ENCODE assay signal across 10 cellular contexts in the genomic region with DNA sequence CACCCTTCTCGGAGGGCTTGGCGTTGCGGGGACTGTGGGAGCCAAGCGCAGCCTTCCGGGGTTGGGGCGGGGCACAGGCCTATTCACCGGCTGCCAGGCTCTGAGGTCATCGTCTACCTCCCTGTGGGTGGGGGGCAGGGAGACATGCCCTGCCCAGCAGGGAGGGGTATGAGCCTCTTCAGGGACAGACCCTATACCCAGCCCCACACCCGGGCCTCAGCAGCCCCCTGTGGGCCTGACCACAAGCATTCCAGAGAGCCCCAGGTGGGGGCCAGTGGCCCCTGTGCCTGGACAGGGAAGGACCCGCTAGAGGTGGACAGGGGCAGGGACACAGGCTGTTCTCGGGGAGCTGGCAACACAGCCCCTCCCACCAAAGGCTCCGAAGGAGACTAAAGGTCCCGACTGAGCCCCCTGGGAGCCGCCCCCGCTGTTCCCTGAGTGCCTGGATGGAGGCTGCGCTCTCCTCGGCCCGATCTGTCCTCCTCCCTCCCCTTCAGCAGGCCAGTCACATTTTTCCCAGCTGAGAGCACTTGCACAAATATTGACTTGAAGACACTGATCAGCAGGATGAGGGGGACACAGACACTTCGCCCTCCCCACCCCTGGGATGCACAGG. TPM values are rescaled to one million over a fixed set of nuclear protein-coding genes. Genes with fewer than 3 reads are reported as not detected.
A peak's percentile ranks its signal among the peaks of the same experiment; 100 is the strongest.
DNase-seq lines count a peak whose midpoint lies in the region; ATAC-seq and TF ChIP-seq lines count a peak whose summit lies in the region.
"Had no signal": no experiment of that assay in that cellular context is flagged by ENCODE, and none has a peak within 500 bp of the region (broad histone marks: within the 10 kb centered on the region; RNA-seq: fewer than 3 reads in every experiment).

No MANE protein-coding gene starts in this region.

- H3K36me3 ChIP-seq in SK-N-SH (replicated peaks in 1 of 2; ENCODE audit: control insufficient read depth in 1 of 2, insufficient read depth in 2 of 2, low read length in 1 of 2) (peaks cover 0 to 12% of the 10 kb centered on the region in 2 experiments), muscle layer of colon (ENCODE audit: insufficient read depth, low read length) (peaks cover 9% of the 10 kb centered on the region), aorta (ENCODE audit: control insufficient read depth in 1 of 2, insufficient read depth in 2 of 2, low read length in 1 of 2) (no peaks in the 10 kb centered on the region)

- H3K4me2 ChIP-seq in SK-N-SH = peak overlapping the region; percentile 74

- H3K9me3 ChIP-seq in SK-N-SH = no peaks in the 10 kb centered on the region
- H3K9me3 ChIP-seq in muscle layer of colon (ENCODE audit: low read length) = no peaks in the 10 kb centered on the region
- H3K9me3 ChIP-seq in aorta (ENCODE audit: control insufficient read depth, low read length) = no peaks in the 10 kb centered on the region

- no peaks in the 10 kb centered on the region for H3K27me3 ChIP-seq in SK-N-SH (ENCODE audit: insufficient read depth)
- H3K27me3 ChIP-seq in muscle layer of colon (ENCODE audit: control insufficient read depth in 1 of 2, insufficient read depth in 2 of 2, low read length in 2 of 2) = no peaks in the 10 kb centered on the region
- no peaks in the 10 kb centered on the region for H3K27me3 ChIP-seq in aorta (ENCODE audit: control insufficient read depth in 1 of 2, insufficient read depth in 2 of 2, low read length in 1 of 2)

- H3K9ac ChIP-seq in SK-N-SH = peak overlapping the region; percentile 43; the same call in 1 of the 2 replicates
- H3K9ac ChIP-seq in muscle layer of colon (ENCODE audit: low read length) = peak overlapping the region; percentile 71

- intact Hi-C loops in aorta (cut with DNase I) = no loop called here

- no peak for TF ChIP-seq EP300 in SK-N-SH (IDR thresholded peaks at IDR 0.05; ENCODE audit: borderline replicate concordance in 1 of 2, low read depth in 1 of 2, low read length in 1 of 2)

- no peak for TF ChIP-seq CTCF in SK-N-SH (IDR thresholded peaks at IDR 0.05)
- TF ChIP-seq CTCF in epithelial cell of proximal tubule (conservative IDR thresholded peaks at IDR 0.05; ENCODE audit: low read depth, low read length) = no peak

- CTCF ChIA-PET in SK-N-SH (lab: Yijun Ruan, JAX) = interaction anchor here (0.8 to 5.5 kb wide), 5 partner anchors 9 to 31 kb away, joined by 3 to 43 read pairs (median 15); no protein-coding TSS in a partner anchor

- H3K27ac ChIP-seq in SK-N-SH (ENCODE audit: low read depth in 2 of 2, low read length in 1 of 2) = peak overlapping the region; percentile 62 to 92
- H3K27ac ChIP-seq in muscle layer of colon (ENCODE audit: low read depth, low read length) = peak overlapping the region; percentile 82
- H3K27ac ChIP-seq in aorta (ENCODE audit: low read depth in 1 of 2, low read length in 2 of 2) = peak overlapping the region; percentile 77 to 94

- H3K4me1 ChIP-seq in SK-N-SH (ENCODE audit: control insufficient read depth in 1 of 2, insufficient read depth in 2 of 2, low read depth in 1 of 2, low read length in 1 of 2) = peaks cover 29 to 82% of the 10 kb centered on the region in 2 experiments; a peak in 3 of 4 replicates
- H3K4me1 ChIP-seq in muscle layer of colon (ENCODE audit: insufficient read depth, low read length) = peaks cover 68% of the 10 kb centered on the region
- no peaks in the 10 kb centered on the region for H3K4me1 ChIP-seq in aorta (ENCODE audit: control insufficient read depth in 1 of 2, insufficient read depth in 2 of 2, low read length in 2 of 2)

- peaks cover 11% of the 10 kb centered on the region; the same call in 1 of the 2 replicates for H3K79me2 ChIP-seq in SK-N-SH (ENCODE audit: insufficient read depth)

- TF ChIP-seq RAD21 in SK-N-SH (IDR thresholded peaks at IDR 0.05; ENCODE audit: low read length) = no peak

- H3F3A ChIP-seq in SK-N-SH (replicated peaks; ENCODE audit: insufficient read depth) = peaks cover 3% of the 10 kb centered on the region

- no peaks in the 10 kb centered on the region for H3K9me2 ChIP-seq in SK-N-SH

- POLR2A ChIA-PET in SK-N-SH (lab: Yijun Ruan, JAX) = interaction anchor here (0.6 kb wide), 1 partner anchor 416 kb away, joined by 3 read pairs; no protein-coding TSS in a partner anchor

- no peak overlapping the region for H2AFZ ChIP-seq in SK-N-SH (ENCODE audit: low read depth)

- no peak overlapping the region for H3K4me3 ChIP-seq in SK-N-SH (ENCODE audit: low read depth in 2 of 2, low read length in 1 of 2)
- H3K4me3 ChIP-seq in epithelial cell of proximal tubule (ENCODE audit: low read depth, low read length) = peak overlapping the region; percentile 30
- H3K4me3 ChIP-seq in muscle layer of colon (ENCODE audit: low read depth in 1 of 2, low read length in 2 of 2) = peak overlapping the region in 1 of 2 donors; percentile 41
- no peak overlapping the region for H3K4me3 ChIP-seq in aorta (ENCODE audit: low read length in 2 of 2)

- 100% methylated on average over 1 of the region's 19 CpGs for WGBS in SK-N-SH (ENCODE audit: low lambda C conversion rate)
- WGBS in aorta, 2 donors = 3 to 8% methylated on average over 19 of the region's 19 CpGs

- DNase-seq in SK-N-SH = no peak
- no peak for DNase-seq in epithelial cell of proximal tubule (ENCODE audit: low read depth)
- DNase-seq in aorta = peak; percentile 81 to 93
- no peak for DNase-seq in RPMI8226
- DNase-seq in NCI-H187 treated with DMSO at 0.1 percent for 48 hours (lab: John Stamatoyannopoulos, UW) = no peak
- DNase-seq: activated CD8-positive, alpha-beta memory T cell treated with anti-CD3 and anti-CD28 coated beads, Interleukin-2, amount 50 U/mL, for 4 hours; NCI-H1694 had no signal

- no peak for ATAC-seq in SK-N-SH treated with all-trans-retinoic acid at 6 μM for 48 hours
- peak; percentile 47 for ATAC-seq in aorta (ENCODE audit: low FRiP score)
- ATAC-seq in GM18907 (IDR thresholded peaks at IDR 0.05; ENCODE audit: unreplicated experiment) = no peak

- peaks cover 14% of the 10 kb centered on the region; the same call in 1 of the 2 replicates for H4K20me1 ChIP-seq in SK-N-SH (ENCODE audit: insufficient read depth)

TF ChIP-seq in SK-N-SH, 30 proteins besides CTCF, POLR2A, EP300 and RAD21 (continues in another document):
- TF ChIP-seq MEF2A (IDR thresholded peaks at IDR 0.05; ENCODE audit: borderline replicate concordance, low read depth) (no peak), SMC3 (IDR thresholded peaks at IDR 0.05; ENCODE audit: low read depth, low read length) (no peak), FOXM1 (IDR thresholded peaks at IDR 0.05; ENCODE audit: low read depth) (no peak), POLR2AphosphoS5 (IDR thresholded peaks at IDR 0.05; ENCODE audit: low read depth, low read length) (no peak), NFIC (IDR thresholded peaks at IDR 0.05; ENCODE audit: borderline replicate concordance) (peak; percentile 44; the same call in 1 of the 2 replicates)
- TF ChIP-seq, protein P1, sequence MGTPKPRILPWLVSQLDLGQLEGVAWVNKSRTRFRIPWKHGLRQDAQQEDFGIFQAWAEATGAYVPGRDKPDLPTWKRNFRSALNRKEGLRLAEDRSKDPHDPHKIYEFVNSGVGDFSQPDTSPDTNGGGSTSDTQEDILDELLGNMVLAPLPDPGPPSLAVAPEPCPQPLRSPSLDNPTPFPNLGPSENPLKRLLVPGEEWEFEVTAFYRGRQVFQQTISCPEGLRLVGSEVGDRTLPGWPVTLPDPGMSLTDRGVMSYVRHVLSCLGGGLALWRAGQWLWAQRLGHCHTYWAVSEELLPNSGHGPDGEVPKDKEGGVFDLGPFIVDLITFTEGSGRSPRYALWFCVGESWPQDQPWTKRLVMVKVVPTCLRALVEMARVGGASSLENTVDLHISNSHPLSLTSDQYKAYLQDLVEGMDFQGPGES (IDR thresholded peaks at IDR 0.05; ENCODE audit: low read depth, low read length) = no peak

TF ChIP-seq in SK-N-SH treated with all-trans-retinoic acid at 6 μM for 48 hours, 23 proteins besides CTCF, POLR2A, EP300 and RAD21 (continues in another document):
- TF ChIP-seq, protein P2, sequence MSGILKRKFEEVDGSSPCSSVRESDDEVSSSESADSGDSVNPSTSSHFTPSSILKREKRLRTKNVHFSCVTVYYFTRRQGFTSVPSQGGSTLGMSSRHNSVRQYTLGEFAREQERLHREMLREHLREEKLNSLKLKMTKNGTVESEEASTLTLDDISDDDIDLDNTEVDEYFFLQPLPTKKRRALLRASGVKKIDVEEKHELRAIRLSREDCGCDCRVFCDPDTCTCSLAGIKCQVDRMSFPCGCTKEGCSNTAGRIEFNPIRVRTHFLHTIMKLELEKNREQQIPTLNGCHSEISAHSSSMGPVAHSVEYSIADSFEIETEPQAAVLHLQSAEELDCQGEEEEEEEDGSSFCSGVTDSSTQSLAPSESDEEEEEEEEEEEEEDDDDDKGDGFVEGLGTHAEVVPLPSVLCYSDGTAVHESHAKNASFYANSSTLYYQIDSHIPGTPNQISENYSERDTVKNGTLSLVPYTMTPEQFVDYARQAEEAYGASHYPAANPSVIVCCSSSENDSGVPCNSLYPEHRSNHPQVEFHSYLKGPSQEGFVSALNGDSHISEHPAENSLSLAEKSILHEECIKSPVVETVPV (CRISPR knock-in tag; IDR thresholded peaks at IDR 0.05) = no peak

RNA-seq across cellular contexts. Expression of a gene that starts 11.5 kb away (rescaled TPM):
- polyA plus RNA-seq in SK-N-SH (2012; rRNA removed) (16.1 and 27.2 TPM in 2 replicates), aorta (100 to 1,000 TPM in 1 of 2 donors, 10 to 100 TPM in 1; 52.2 to 345 TPM)
- polyA plus RNA-seq in SK-N-SH (2012; cell fraction: cytosol; rRNA removed) = 9.9 and 17.8 TPM in 2 replicates
- polyA plus RNA-seq in SK-N-SH (2012; cell fraction: nucleus; rRNA removed) = 127 and 252 TPM in 2 replicates
- total RNA-seq in epithelial cell of proximal tubule (103 and 240 TPM in 2 replicates), aorta (100 to 1,000 TPM; 361 to 395 TPM)

RNA-seq across cellular contexts. Expression of a gene that starts 31.3 kb away (rescaled TPM):
- polyA plus RNA-seq in SK-N-SH (2012; rRNA removed) (11,376 and 16,625 TPM in 2 replicates), aorta (1,000 to 10,000 TPM; 4,520 to 6,824 TPM)
- 13,224 and 13,754 TPM in 2 replicates for polyA plus RNA-seq in SK-N-SH (2012; cell fraction: cytosol; rRNA removed)
- 2,698 and 3,651 TPM in 2 replicates for polyA plus RNA-seq in SK-N-SH (2012; cell fraction: nucleus; rRNA removed)
- total RNA-seq in epithelial cell of proximal tubule (2,187 and 2,322 TPM in 2 replicates), aorta (1,000 to 10,000 TPM in 1 of 2 donors, 100 to 1,000 TPM in 1; 965 to 1,002 TPM)

RNA-seq across cellular contexts. Expression of a gene that starts 51.5 kb away (rescaled TPM):
- polyA plus RNA-seq in SK-N-SH (2012; rRNA removed) = 4.2 and 4.8 TPM in 2 replicates
- 2.8 and 4.3 TPM in 2 replicates for polyA plus RNA-seq in SK-N-SH (2012; cell fraction: cytosol; rRNA removed)
- polyA plus RNA-seq in SK-N-SH (2012; cell fraction: nucleus; rRNA removed) = 6.6 and 7.6 TPM in 2 replicates
- 5.8 and 7.8 TPM in 2 replicates for total RNA-seq in epithelial cell of proximal tubule
- total RNA-seq in aorta = 1 to 10 TPM; 3.0 to 4.2 TPM
- polyA plus RNA-seq in aorta = 1 to 10 TPM; 1.8 to 2.1 TPM

RNA-seq across cellular contexts. Expression of a gene that starts 52.8 kb away (rescaled TPM):
- polyA plus RNA-seq in SK-N-SH (2012; rRNA removed) = 137 and 142 TPM in 2 replicates
- polyA plus RNA-seq in SK-N-SH (2012; cell fraction: cytosol; rRNA removed) = 77.3 and 106 TPM in 2 replicates
- 122 and 167 TPM in 2 replicates for polyA plus RNA-seq in SK-N-SH (2012; cell fraction: nucleus; rRNA removed)
- 227 and 261 TPM in 2 replicates for total RNA-seq in epithelial cell of proximal tubule
- total RNA-seq in aorta = 10 to 100 TPM; 56.1 to 61.8 TPM
- polyA plus RNA-seq in aorta = 10 to 100 TPM; 41.4 to 80.9 TPM

Comparison
In these comparisons a context has a peak if more than half of its experiments do, and no peak if none do; other contexts are left out.
1. DNase-seq: peak in aorta (2 of 2); none in SK-N-SH (single experiment), epithelial cell of proximal tubule (single experiment), RPMI8226 (single experiment) and NCI-H187 treated with DMSO at 0.1 percent for 48 hours (single experiment).
2. Peak in every context shown above with its lines, with median percentiles within 50 percentile points of each other: H3K27ac ChIP-seq.